ENCODE assay signal across 10 cellular contexts in the genomic region with DNA sequence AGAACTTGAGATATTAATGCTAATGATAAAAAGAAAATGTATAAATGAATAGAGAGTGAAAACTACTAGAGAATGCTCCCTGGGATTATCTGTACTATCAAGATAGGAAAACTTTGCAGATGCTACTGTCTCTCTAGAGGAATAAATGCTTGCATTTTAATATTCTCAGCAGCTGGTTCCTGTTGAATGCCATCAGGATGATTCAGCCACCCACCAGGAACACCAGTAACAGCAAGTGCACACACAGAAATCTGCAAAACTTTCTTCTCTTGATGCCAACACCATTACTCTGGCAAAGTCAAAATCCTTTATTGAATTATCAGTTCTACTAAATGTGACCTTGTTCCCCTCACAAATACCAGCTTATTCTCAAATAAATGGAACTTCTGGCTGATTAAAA.
A peak's percentile ranks its signal among the peaks of the same experiment; 100 is the strongest.
DNase-seq lines count a peak whose midpoint lies in the region; FAIRE-seq and TF ChIP-seq lines count a peak whose summit lies in the region.
"Had no signal": no experiment of that assay in that cellular context is flagged by ENCODE, and none has a peak within 500 bp of the region (broad histone marks: within the 10 kb centered on the region; RNA-seq: fewer than 3 reads in every experiment).

No MANE protein-coding gene starts in this region.

- in situ Hi-C loops in ACHN (cut with HindIII; ENCODE audit: low pct_ligation_motif_present, low pct_unique_long_range_greater_than_20kb, low sequenced_read_pairs) = no loop called here

- H3K9me3 ChIP-seq in breast epithelium = no peaks in the 10 kb centered on the region

- H3K27ac Mint-ChIP-seq in IgD-negative memory B cell = peak overlapping the region in 2 of 3 donors; percentile 41 to 57
- H3K27ac Mint-ChIP-seq: B cell had no signal

- no peak for TF ChIP-seq POLR2A in breast epithelium (IDR thresholded peaks at IDR 0.05)

- no peaks in the 10 kb centered on the region for H3K9me3 Mint-ChIP-seq in IgD-negative memory B cell

- no peak for FAIRE-seq in HTR-8/SVneo (lab: Jason Lieb, UNC)

- DNase-seq in ACHN = peak; percentile 33
- no peak for DNase-seq in breast epithelium (ENCODE audit: low spot score in 2 of 2)
- DNase-seq in kidney tubule cell (ENCODE audit: low spot score) = peak; percentile 60
- no peak for DNase-seq in central memory CD4-positive, alpha-beta T cell
- no peak for DNase-seq in activated naive CD4-positive, alpha-beta T cell treated with Interleukin-2 at 50 U/mL for 16 hours
- no peak for DNase-seq in HTR-8/SVneo (ENCODE audit: insufficient read length, low spot score)
- DNase-seq in cortex of kidney (lab: John Stamatoyannopoulos, UW) = no peak
- DNase-seq: NCI-H2227 treated with DMSO at 0.1 percent for 48 hours had no signal

- H3K27me3 ChIP-seq in breast epithelium = no peaks in the 10 kb centered on the region

- intact Hi-C loops in breast epithelium (cut with DNase I; ENCODE audit: low total_unique reads) = no loop called here

- no peaks in the 10 kb centered on the region for H3K27me3 Mint-ChIP-seq in IgD-negative memory B cell
- H3K27me3 Mint-ChIP-seq: B cell had no signal

- peak overlapping the region in 1 of 4 donors; percentile 38 for H3K4me3 Mint-ChIP-seq in IgD-negative memory B cell
- H3K4me3 Mint-ChIP-seq: B cell had no signal

- H3K36me3 Mint-ChIP-seq in IgD-negative memory B cell = peaks cover 6% of the 10 kb centered on the region

- peaks cover 50 to 67% (median 61%) of the 10 kb centered on the region in 3 donors for H3K4me1 Mint-ChIP-seq in IgD-negative memory B cell

- no peak for TF ChIP-seq CTCF in breast epithelium (IDR thresholded peaks at IDR 0.05)

- peak overlapping the region; percentile 8 to 34 for H3K27ac ChIP-seq in breast epithelium

- H3K36me3 ChIP-seq in breast epithelium = no peaks in the 10 kb centered on the region

- no peak overlapping the region for H3K4me3 ChIP-seq in breast epithelium

- H3K4me1 ChIP-seq in breast epithelium = peaks cover 0 to 18% of the 10 kb centered on the region in 2 donors

Comparison
In these comparisons a context has a peak if more than half of its experiments do, and no peak if none do; other contexts are left out.
1. DNase-seq: peak in ACHN (single experiment) and kidney tubule cell (single experiment); none in breast epithelium (0 of 2), central memory CD4-positive, alpha-beta T cell (single experiment), activated naive CD4-positive, alpha-beta T cell treated with Interleukin-2 at 50 U/mL for 16 hours (single experiment), HTR-8/SVneo (single experiment) and cortex of kidney (single experiment).